8 cellular contexts compared by ENCODE assay signal in the genomic region with DNA sequence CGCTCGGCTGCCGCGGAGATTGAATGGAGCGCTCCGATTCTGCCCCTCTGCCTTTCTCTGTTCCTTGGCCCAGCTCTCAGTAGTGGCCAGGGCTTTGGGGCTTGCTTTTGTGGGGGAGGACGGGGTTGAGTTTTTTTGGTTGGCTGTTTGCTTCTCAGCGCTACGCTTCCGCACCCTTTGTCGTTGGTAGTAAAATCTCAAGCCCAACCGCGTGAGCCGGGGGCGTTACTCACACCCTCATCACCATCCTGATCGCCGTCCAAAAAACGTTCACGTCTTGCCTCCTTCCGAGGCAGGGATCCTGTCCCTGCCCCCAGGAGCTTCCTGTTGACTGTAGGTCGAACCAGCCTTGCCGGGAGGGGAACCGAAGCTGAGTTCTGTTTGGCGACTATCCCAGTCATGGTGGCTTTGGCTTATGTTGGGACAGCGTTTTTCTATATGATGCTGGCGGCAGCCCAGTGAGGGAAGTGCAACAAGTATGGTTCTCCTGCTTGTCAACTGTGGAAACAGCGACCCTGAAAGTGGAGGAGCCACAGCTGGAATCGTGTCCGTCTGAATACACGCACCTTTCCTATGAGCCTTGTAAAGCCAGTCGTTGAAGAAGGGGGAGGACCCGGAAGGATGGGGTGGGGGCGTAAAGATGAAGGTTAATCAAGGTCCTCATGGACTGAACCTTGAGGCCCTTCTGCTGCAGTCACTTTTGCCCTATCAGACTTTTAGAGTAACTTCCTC. TPM values are rescaled to one million over a fixed set of nuclear protein-coding genes. Genes with fewer than 3 reads are reported as not detected.
DNase-seq lines count a peak whose midpoint lies in the region; ATAC-seq, FAIRE-seq and TF ChIP-seq lines count a peak whose summit lies in the region.

No MANE protein-coding gene starts in this region.

- FAIRE-seq in H1 (lab: Jason Lieb, UNC), result no peak

- H3K4me1 ChIP-seq in H1 (replicated peaks in 1 of 4; ENCODE audit: control insufficient read depth in 3 of 4, insufficient read depth in 4 of 4, low read length in 3 of 4), result peaks cover 0 to 4% (median 2%) of the 10 kb centered on the region in 4 experiments; a peak in 2 of 7 replicates
- peaks cover 4% of the 10 kb centered on the region for H3K4me1 ChIP-seq in mesodermal cell (ENCODE audit: control insufficient read depth, insufficient read depth, low read length, poor library complexity, severe bottlenecking)

- H2AFZ ChIP-seq in H1 (ENCODE audit: low read length), result peak overlapping the region; percentile 47

- peaks cover 22% of the 10 kb centered on the region for H3K36me3 Mint-ChIP-seq in activated CD8-positive, alpha-beta T cell treated with anti-CD3 and anti-CD28 coated beads, Interleukin-2, amount 10 ng/mL, durations not matched to agents 7 days and 5 days (ENCODE audit: low read depth)

- peak overlapping the region; percentile 98 for H4K8ac ChIP-seq in H1 (ENCODE audit: extremely low read depth, insufficient read depth, low read length)

- peak overlapping the region; percentile 63 to 93 (median 86) for H3K9ac ChIP-seq in H1 (replicated peaks in 1 of 4; ENCODE audit: extremely low read depth in 1 of 4, low read depth in 3 of 4, low read length in 3 of 4)

- H2BK20ac ChIP-seq in H1 (ENCODE audit: low read length), result peak overlapping the region; percentile 6; the same call in 1 of the 2 replicates

- no peaks in the 10 kb centered on the region for H3K36me3 ChIP-seq in H1 (ENCODE audit: control insufficient read depth in 2 of 4, insufficient read depth in 4 of 4, low read length in 3 of 4)
- no peaks in the 10 kb centered on the region for H3K36me3 ChIP-seq in mesodermal cell (ENCODE audit: control insufficient read depth, insufficient read depth, low read length)

- peak overlapping the region; percentile 98 for H3K27ac Mint-ChIP-seq in activated CD8-positive, alpha-beta T cell treated with anti-CD3 and anti-CD28 coated beads, Interleukin-2, amount 10 ng/mL, durations not matched to agents 7 days and 5 days

- 4% methylated on average over 29 of the region's 33 CpGs; no CpG with 5 or more reads in 1 of the 2 experiments for WGBS in H1 (ENCODE audit: extremely low coverage in 1 of 2, insufficient coverage in 1 of 2, insufficient read length in 1 of 2, insufficient replicate concordance in 2 of 2, low coverage in 1 of 2, low lambda C conversion rate in 2 of 2, missing lambda C conversion rate in 1 of 2), 2 experiments
- WGBS in mesodermal cell (ENCODE audit: insufficient coverage in 2 of 2), 2 experiments, result 13 to 15% methylated on average over 20 to 31 of the region's 33 CpGs

- CTCF ChIA-PET in activated CD8-positive, alpha-beta T cell treated with anti-CD3 and anti-CD28 coated beads, Interleukin-2, amount 10 ng/mL, durations not matched to agents 7 days and 5 days (lab: Charles Lee), result interaction anchor here (0.5 to 10.3 kb wide), 10 partner anchors 13 to 1734 kb away, joined by 3 to 170 read pairs (median 5); no protein-coding TSS in a partner anchor
- CTCF ChIA-PET in H1 (lab: Charles Lee; ENCODE audit: partially characterized antibody), result interaction anchor here (0.9 to 10.4 kb wide), 6 partner anchors 11 to 103 kb away, joined by 3 to 106 read pairs (median 5); no protein-coding TSS in a partner anchor

- peak overlapping the region; percentile 94 for H4K5ac ChIP-seq in H1 (ENCODE audit: insufficient read length, low read depth, low read length)

- H3K18ac ChIP-seq in H1 (ENCODE audit: extremely low read depth, low read length), result peak overlapping the region; percentile 85

- peak; percentile 38 for ATAC-seq in HG02938 (IDR thresholded peaks at IDR 0.05; ENCODE audit: unreplicated experiment)
- peak; percentile 58 for ATAC-seq in activated CD8-positive, alpha-beta T cell treated with anti-CD3 and anti-CD28 coated beads, Interleukin-2, amount 10 ng/mL, durations not matched to agents 7 days and 5 days

- peaks cover 6% of the 10 kb centered on the region; the same call in 1 of the 2 replicates for H3K23me2 ChIP-seq in H1 (ENCODE audit: low read depth, low read length)

- peak overlapping the region; percentile 96 for H2BK5ac ChIP-seq in H1 (ENCODE audit: low read depth, low read length)

- peak overlapping the region; percentile 63 for H3K56ac ChIP-seq in H1 (replicated peaks; ENCODE audit: insufficient read length, low read depth, low read length)

- H3K27ac ChIP-seq in H1 (ENCODE audit: low read depth, low read length) (peak overlapping the region; percentile 94), mesodermal cell (ENCODE audit: low read depth, low read length, severe bottlenecking) (peak overlapping the region; percentile 96)

- H3K4me3 ChIP-seq in H1 (ENCODE audit: extremely low read depth in 1 of 4, insufficient read depth in 2 of 4, low read depth in 3 of 4, low read length in 4 of 4), result peak overlapping the region; percentile 92 to 93 (median 92)
- peak overlapping the region; percentile 92 for H3K4me3 ChIP-seq in mesodermal cell (ENCODE audit: extremely low read depth, insufficient read depth, low read length, poor library complexity, severe bottlenecking)

- H3K23ac ChIP-seq in H1 (ENCODE audit: insufficient read length), result no peak overlapping the region

- H3K27me3 Mint-ChIP-seq in activated CD8-positive, alpha-beta T cell treated with anti-CD3 and anti-CD28 coated beads, Interleukin-2, amount 10 ng/mL, durations not matched to agents 7 days and 5 days (ENCODE audit: low read depth), result no peaks in the 10 kb centered on the region

- H4K91ac ChIP-seq in H1 (replicated peaks; ENCODE audit: insufficient read length, low read length), result peak overlapping the region; percentile 49

- peaks cover 19 to 37% of the 10 kb centered on the region in 2 experiments for H3K79me2 ChIP-seq in H1 (ENCODE audit: control insufficient read depth in 1 of 2, insufficient read depth in 2 of 2, low read length in 2 of 2)

- H3K27me3 ChIP-seq in H1 (replicated peaks in 1 of 4; ENCODE audit: control insufficient read depth in 3 of 4, extremely low read depth in 1 of 4, insufficient read depth in 3 of 4, low read length in 3 of 4), result no peaks in the 10 kb centered on the region

- H3K9me3 Mint-ChIP-seq in activated CD8-positive, alpha-beta T cell treated with anti-CD3 and anti-CD28 coated beads, Interleukin-2, amount 10 ng/mL, durations not matched to agents 7 days and 5 days (ENCODE audit: insufficient read depth), result no peaks in the 10 kb centered on the region

- TF ChIP-seq RAD21 in H1 (IDR thresholded peaks at IDR 0.05 in 1 of 2, conservative IDR thresholded peaks at IDR 0.05 in 1 of 2; ENCODE audit: low read depth in 2 of 2, low read length in 2 of 2), result no peak

- POLR2A ChIA-PET in activated CD8-positive, alpha-beta T cell treated with anti-CD3 and anti-CD28 coated beads, Interleukin-2, amount 10 ng/mL, durations not matched to agents 7 days and 5 days (lab: Charles Lee), result interaction anchor here (0.7 to 5.8 kb wide), 12 partner anchors 9 to 155 kb away, joined by 3 to 81 read pairs (median 3); a partner anchor contains a TSS
- POLR2A ChIA-PET in H1 (lab: Charles Lee; ENCODE audit: partially characterized antibody), result interaction anchor here (0.6 to 1.7 kb wide), 9 partner anchors 11 to 175 kb away, joined by 3 to 8 read pairs (median 4); no protein-coding TSS in a partner anchor

- H3K79me1 ChIP-seq in H1 (ENCODE audit: low read depth, low read length), result peaks cover 3% of the 10 kb centered on the region; the same call in 1 of the 2 replicates

- H3K9me3 ChIP-seq in H1 (ENCODE audit: insufficient read depth in 2 of 2, low read depth in 1 of 2, low read length in 1 of 2) (no peaks in the 10 kb centered on the region), mesodermal cell (ENCODE audit: control insufficient read depth, low read length) (peaks cover 5% of the 10 kb centered on the region)

- no peak overlapping the region for H2AK5ac ChIP-seq in H1 (ENCODE audit: low read depth, low read length)

- peak overlapping the region; percentile 3; the same call in 1 of the 2 replicates for H2BK12ac ChIP-seq in H1 (ENCODE audit: low read depth, low read length)

- H3K14ac ChIP-seq in H1 (ENCODE audit: insufficient read length), result no peak overlapping the region

- peak overlapping the region; percentile 79 for H3K4me3 Mint-ChIP-seq in activated CD8-positive, alpha-beta T cell treated with anti-CD3 and anti-CD28 coated beads, Interleukin-2, amount 10 ng/mL, durations not matched to agents 7 days and 5 days

- H3K4me1 Mint-ChIP-seq in activated CD8-positive, alpha-beta T cell treated with anti-CD3 and anti-CD28 coated beads, Interleukin-2, amount 10 ng/mL, durations not matched to agents 7 days and 5 days (ENCODE audit: low read depth), result peaks cover 65% of the 10 kb centered on the region

- peak in 1 of 2 experiments; percentile 75; a peak in 2 of 3 replicates for TF ChIP-seq POLR2A in H1 (IDR thresholded peaks at IDR 0.05; ENCODE audit: control extremely low read depth in 1 of 2, low read depth in 2 of 2, low read length in 2 of 2)

- H2BK120ac ChIP-seq in H1 (replicated peaks; ENCODE audit: low read depth, low read length), result peak overlapping the region; percentile 57

- DNase-seq in NCI-H2029 (lab: John Stamatoyannopoulos, UW) (peak; percentile 73), NCI-H2029 treated with DMSO at 0.1 percent for 48 hours (lab: John Stamatoyannopoulos, UW) (no peak), NCI-H69 (lab: John Stamatoyannopoulos, UW) (peak; percentile 68), H1 (ENCODE audit: low read depth in 1 of 2, low spot score in 2 of 2) (peak in 1 of 2 experiments; percentile 71)
- peak; percentile 84 for DNase-seq in activated CD8-positive, alpha-beta T cell treated with anti-CD3 and anti-CD28 coated beads, Interleukin-2, amount 10 ng/mL, durations not matched to agents 7 days and 5 days
- peak; percentile 46 to 47 for DNase-seq in stimulated activated CD8-positive, alpha-beta memory T cell treated with anti-CD3 and anti-CD28 coated beads, Interleukin-2, amount 100 ng/mL, for 1 hour (ENCODE audit: low read depth in 2 of 2)

- H3K4me2 ChIP-seq in H1 (ENCODE audit: insufficient read depth in 1 of 2, low read depth in 2 of 2, low read length in 2 of 2), result peak overlapping the region; percentile 88 to 90

- peaks cover 0 to 4% of the 10 kb centered on the region in 2 experiments for H4K20me1 ChIP-seq in H1 (replicated peaks in 1 of 2; ENCODE audit: control insufficient read depth in 1 of 2, insufficient read depth in 2 of 2, low read length in 2 of 2)

- TF ChIP-seq EP300 in H1 (IDR thresholded peaks at IDR 0.05; ENCODE audit: borderline replicate concordance in 1 of 2, low read depth in 2 of 2, low read length in 2 of 2), result no peak

- no peak for TF ChIP-seq CTCF in H1 (IDR thresholded peaks at IDR 0.05; ENCODE audit: control extremely low read depth in 1 of 3, insufficient read depth in 1 of 3, low read depth in 1 of 3, low read length in 3 of 3)

- H2BK15ac ChIP-seq in H1 (ENCODE audit: low read length), result peak overlapping the region; percentile 53; the same call in 1 of the 2 replicates

- peak overlapping the region; percentile 57 for H3K4ac ChIP-seq in H1 (replicated peaks; ENCODE audit: insufficient read length, low read depth, low read length)

RNA-seq across cellular contexts. Expression of a gene that starts 0.8 kb away (rescaled TPM):
- 10 to 100 TPM; 22.6 to 22.8 TPM for total RNA-seq in activated CD8-positive, alpha-beta T cell treated with anti-CD3 and anti-CD28 coated beads, Interleukin-2, amount 10 ng/mL, durations not matched to agents 7 days and 5 days
- total RNA-seq in H1 (2021; fragmentation: NEBNext Ultra II Directional; extraction: Animal tissue kit (Norgen Biotek cat#: 25700)), result 94.3 and 99.5 TPM in 2 replicates
- 14.8 and 22.4 TPM in 2 replicates for polyA plus RNA-seq in H1 (2011; rRNA removed)
- polyA plus RNA-seq in H1 (2011; cell fraction: cytosol; rRNA removed), result 24.8 TPM
- 55.5 TPM for polyA plus RNA-seq in H1 (2011; cell fraction: nucleus; rRNA removed)
- 22.1 to 47.9 TPM (median 34.4 TPM) in 4 replicates for polyA plus RNA-seq in H1 (2012, experiment 1 of 2)
- 2.4 TPM for polyA plus RNA-seq in H1 (2012, experiment 2 of 2)
- 81.2 TPM for polyA plus RNA-seq in H1 (2013, experiment 1 of 2)
- polyA plus RNA-seq in H1 (2013, experiment 2 of 2), result 75.8 TPM
- polyA minus RNA-seq in H1 (2011; rRNA and poly(A)+ RNA removed), result 69.5 and 115 TPM in 2 replicates
- polyA minus RNA-seq in H1 (2011; cell fraction: cytosol; rRNA and poly(A)+ RNA removed), result 35.8 TPM
- polyA minus RNA-seq in H1 (2011; cell fraction: nucleus; rRNA and poly(A)+ RNA removed), result 60.0 TPM
- 74.2 TPM for polyA plus RNA-seq in mesodermal cell (2013, experiment 1 of 2)
- 71.6 TPM for polyA plus RNA-seq in mesodermal cell (2013, experiment 2 of 2)
